ENCODE assay signal across 25 cellular contexts in genomic region chr7:47948096-47948790, GRCh38. TPM values are rescaled to one million over a fixed set of nuclear protein-coding genes. Genes with fewer than 3 reads are reported as not detected.
A peak's percentile ranks its signal among the peaks of the same experiment; 100 is the strongest.
DNase-seq lines count a peak whose midpoint lies in the region; ATAC-seq and TF ChIP-seq lines count a peak whose summit lies in the region.
"Had no signal": no experiment of that assay in that cellular context is flagged by ENCODE, and none has a peak within 500 bp of the region (broad histone marks: within the 10 kb centered on the region; RNA-seq: fewer than 3 reads in every experiment).

PKD1L1 (minus strand) TSS chr7:47948466; CDS start chr7:47948440, 26 bp downstream.

- H3K4me1 ChIP-seq in psoas muscle, result no peaks in the 10 kb centered on the region

- intact Hi-C loops in psoas muscle (cut with DNase I), result loop anchor here in 1 of 2 donors (5.0 kb wide), 1 partner anchor 164 kb away; no protein-coding TSS in a partner anchor
- intact Hi-C loops in MCF 10A (cut with micrococcal nuclease), result loop anchor here (10.0 kb wide), 3 partner anchors 347 to 1907 kb away; no protein-coding TSS in a partner anchor

- CTCF ChIA-PET in MCF 10A (lab: Yijun Ruan, JAX), result interaction anchor here (0.6 to 12.6 kb wide), 9 partner anchors 18 to 504 kb away, joined by 3 to 314 read pairs (median 3); no protein-coding TSS in a partner anchor

- BruUV-seq in MCF 10A (replicated peaks; lab: Mats Ljungman, UMichigan), result no TSS peak

- no peaks in the 10 kb centered on the region for H3K27me3 ChIP-seq in psoas muscle (ENCODE audit: insufficient read depth in 3 of 3, low read length in 2 of 3)
- H3K27me3 ChIP-seq: BE2C, transverse colon had no signal

- H3K4me3 ChIP-seq in psoas muscle, result no peak within 1 kb of the TSS
- H3K4me3 ChIP-seq: mucosa of descending colon, transverse colon had no signal

- DNase-seq in COLO829 (ENCODE audit: low spot score) (peak; percentile 32), astrocyte of the hippocampus (ENCODE audit: low read depth, low spot score) (peak; percentile 26), islet precursor cell (peak; percentile 49), psoas muscle (no peak), NCI-H2227 treated with DMSO at 0.1 percent for 48 hours (lab: John Stamatoyannopoulos, UW) (no peak), D341Med (ENCODE audit: low spot score) (no peak), MCF 10A (ENCODE audit: unreplicated experiment) (no peak)
- DNase-seq: activated CD4-positive, alpha-beta T cell treated with anti-CD3 and anti-CD28 coated beads, Interleukin-2, amount 10 ng/mL, durations not matched to agents 7 days and 5 days; activated CD8-positive, alpha-beta memory T cell treated with anti-CD3 and anti-CD28 coated beads, Interleukin-2, amount 10 ng/mL, durations not matched to agents 7 days and 5 days; BE2C; effector CD8-positive, alpha-beta T cell; left colon; mucosa of descending colon; NCI-H1092 treated with DMSO at 0.1 percent for 48 hours; NCI-H2029; NCI-H226; NCI-H82; SIG-M5; stimulated activated CD4-positive, alpha-beta T cell treated with anti-CD3 and anti-CD28 coated beads, Interleukin-4, amount 100 ng/mL, for 1 hour; transverse colon had no signal

- no peak for TF ChIP-seq CTCF in psoas muscle (IDR thresholded peaks at IDR 0.05)
- no peak for TF ChIP-seq CTCF in MCF 10A (IDR thresholded peaks at IDR 0.05; ENCODE audit: unreplicated experiment)

- H3K36me3 ChIP-seq in psoas muscle (ENCODE audit: insufficient read depth in 1 of 2, low read depth in 1 of 2), result no peaks in the 10 kb centered on the region
- H3K36me3 ChIP-seq: BE2C, transverse colon had no signal

- H3K27me3 Mint-ChIP-seq in MCF 10A (ENCODE audit: insufficient read depth, unreplicated experiment), result no peaks in the 10 kb centered on the region
- H3K27me3 Mint-ChIP-seq: activated CD4-positive, alpha-beta T cell treated with anti-CD3 and anti-CD28 coated beads, Interleukin-2, amount 10 ng/mL, durations not matched to agents 7 days and 5 days; activated CD8-positive, alpha-beta memory T cell treated with anti-CD3 and anti-CD28 coated beads, Interleukin-2, amount 10 ng/mL, durations not matched to agents 7 days and 5 days; activated naive CD8-positive, alpha-beta T cell; stimulated activated naive CD8-positive, alpha-beta T cell treated with anti-CD3 and anti-CD28 coated beads, Interleukin-15, Interleukin-2, amounts not matched to agents 100 ng/mL and 50 ng/mL, for 24 hours had no signal

- POLR2A ChIA-PET in MCF 10A (lab: Yijun Ruan, JAX), result no interaction called here

- 70 to 75% (median 70%) methylated on average over 8 of the region's 8 CpGs for WGBS in psoas muscle, 3 donors

- H3K27ac ChIP-seq in psoas muscle, result peak within 1 kb of the TSS; percentile 66

- no peaks in the 10 kb centered on the region for H3K9me3 ChIP-seq in psoas muscle
- H3K9me3 ChIP-seq: BE2C, mucosa of descending colon, transverse colon had no signal

- H3K4me3 Mint-ChIP-seq in MCF 10A (ENCODE audit: unreplicated experiment), result no peak within 1 kb of the TSS
- H3K4me3 Mint-ChIP-seq: activated CD4-positive, alpha-beta T cell treated with anti-CD3 and anti-CD28 coated beads, Interleukin-2, amount 10 ng/mL, durations not matched to agents 7 days and 5 days; activated CD8-positive, alpha-beta memory T cell treated with anti-CD3 and anti-CD28 coated beads, Interleukin-2, amount 10 ng/mL, durations not matched to agents 7 days and 5 days; activated naive CD8-positive, alpha-beta T cell; stimulated activated naive CD8-positive, alpha-beta T cell treated with anti-CD3 and anti-CD28 coated beads, Interleukin-15, Interleukin-2, amounts not matched to agents 100 ng/mL and 50 ng/mL, for 24 hours; T-helper 1 cell treated with Interleukin-12 subunit alpha and Interleukin-12 subunit beta and Interleukin-4 antibody, amounts not matched to agents 30 μg/mL and 1 μg/mL, for 36 hours had no signal

- no peak within 1 kb of the TSS for H3K27ac Mint-ChIP-seq in MCF 10A (ENCODE audit: low read depth, unreplicated experiment)
- H3K27ac Mint-ChIP-seq: activated CD4-positive, alpha-beta T cell treated with anti-CD3 and anti-CD28 coated beads, Interleukin-2, amount 10 ng/mL, durations not matched to agents 7 days and 5 days; activated CD8-positive, alpha-beta memory T cell treated with anti-CD3 and anti-CD28 coated beads, Interleukin-2, amount 10 ng/mL, durations not matched to agents 7 days and 5 days; activated naive CD8-positive, alpha-beta T cell; stimulated activated naive CD8-positive, alpha-beta T cell treated with anti-CD3 and anti-CD28 coated beads, Interleukin-15, Interleukin-2, amounts not matched to agents 100 ng/mL and 50 ng/mL, for 24 hours; T-helper 1 cell treated with Interleukin-12 subunit alpha and Interleukin-12 subunit beta and Interleukin-4 antibody, amounts not matched to agents 30 μg/mL and 1 μg/mL, for 36 hours had no signal

- H3K4me1 Mint-ChIP-seq in MCF 10A (ENCODE audit: insufficient read depth, unreplicated experiment), result no peaks in the 10 kb centered on the region
- H3K4me1 Mint-ChIP-seq: activated CD4-positive, alpha-beta T cell treated with anti-CD3 and anti-CD28 coated beads, Interleukin-2, amount 10 ng/mL, durations not matched to agents 7 days and 5 days had no signal

- no peaks in the 10 kb centered on the region for H3K9me3 Mint-ChIP-seq in MCF 10A (ENCODE audit: unreplicated experiment)
- H3K9me3 Mint-ChIP-seq: activated CD4-positive, alpha-beta T cell treated with anti-CD3 and anti-CD28 coated beads, Interleukin-2, amount 10 ng/mL, durations not matched to agents 7 days and 5 days; stimulated activated naive CD8-positive, alpha-beta T cell treated with anti-CD3 and anti-CD28 coated beads, Interleukin-15, Interleukin-2, amounts not matched to agents 100 ng/mL and 50 ng/mL, for 24 hours; T-helper 1 cell treated with Interleukin-12 subunit alpha and Interleukin-12 subunit beta and Interleukin-4 antibody, amounts not matched to agents 30 μg/mL and 1 μg/mL, for 36 hours had no signal

- no peaks in the 10 kb centered on the region for H3K36me3 Mint-ChIP-seq in MCF 10A (ENCODE audit: insufficient read depth, unreplicated experiment)
- H3K36me3 Mint-ChIP-seq: activated CD8-positive, alpha-beta memory T cell treated with anti-CD3 and anti-CD28 coated beads, Interleukin-2, amount 10 ng/mL, durations not matched to agents 7 days and 5 days; activated naive CD8-positive, alpha-beta T cell had no signal

- ATAC-seq in psoas muscle, result no peak
- no peak for ATAC-seq in GM21529 (IDR thresholded peaks at IDR 0.05; ENCODE audit: unreplicated experiment)
- ATAC-seq: activated CD8-positive, alpha-beta memory T cell treated with anti-CD3 and anti-CD28 coated beads, Interleukin-2, amount 10 ng/mL, durations not matched to agents 7 days and 5 days; left colon; mucosa of descending colon had no signal

RNA-seq across cellular contexts. Expression of gene PKD1L1, which starts in this region (rescaled TPM):
- total RNA-seq in psoas muscle (1 to 10 TPM in 3 of 4 donors, under 1 TPM in 1; 0.58 to 1.4 (median 1.1) TPM), MCF 10A (2022) (0.25 TPM in 1 of 2 replicates, not detected in the other)
- polyA plus RNA-seq in psoas muscle, result under 1 TPM; 0.56 to 0.79 (median 0.73) TPM
- total RNA-seq: A673 had no signal

Comparison
In these comparisons a context has a peak if more than half of its experiments do, and no peak if none do; other contexts are left out.
1. DNase-seq: peak in COLO829 (single experiment), astrocyte of the hippocampus (single experiment) and islet precursor cell (single experiment); none in psoas muscle (0 of 2), NCI-H2227 treated with DMSO at 0.1 percent for 48 hours (single experiment), D341Med (single experiment) and MCF 10A (single experiment).